In the genomic region with DNA sequence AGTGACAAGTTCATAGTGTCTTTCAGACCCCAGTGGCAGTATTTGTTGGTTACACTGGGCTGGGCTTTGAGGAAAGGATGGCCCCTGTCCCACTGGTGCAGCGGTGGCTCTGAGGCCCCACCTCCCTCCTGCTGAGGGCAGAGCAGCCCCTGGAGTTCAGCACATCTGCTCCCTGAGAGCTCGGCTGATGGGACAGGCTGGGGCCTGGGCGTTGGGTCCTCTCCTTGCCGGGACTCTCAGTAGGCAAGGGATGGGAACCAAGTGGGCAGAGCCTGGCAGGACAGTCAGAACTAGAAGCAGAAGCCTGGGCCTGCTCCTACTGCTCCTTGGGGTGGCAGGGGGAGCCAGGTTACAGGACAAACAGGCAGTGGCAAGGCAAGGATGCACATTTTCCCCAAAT, we compare ENCODE assay signal across 31 cellular contexts.
"Had no signal": no experiment of that assay in that cellular context is flagged by ENCODE, and none has a peak within 500 bp of the region (broad histone marks: within the 10 kb centered on the region; RNA-seq: fewer than 3 reads in every experiment).

No MANE protein-coding gene starts in this region.

- DNase-seq: activated CD4-positive, alpha-beta memory T cell treated with anti-CD3 and anti-CD28 coated beads, Interleukin-2, amount 10 ng/mL, durations not matched to agents 7 days and 5 days; activated CD4-positive, alpha-beta T cell treated with anti-CD3 and anti-CD28 coated beads for 48 hours; activated CD8-positive, alpha-beta memory T cell treated with anti-CD3 and anti-CD28 coated beads, Interleukin-2, amount 50 U/mL, for 48 hours; activated naive CD8-positive, alpha-beta T cell treated with anti-CD3 and anti-CD28 coated beads, Interleukin-2, amount 50 U/mL, for 24 hours; activated T-cell treated with anti-CD3 and anti-CD28 coated beads, Interleukin-2, amount 50 U/mL, for 48 hours; amygdala; caudate nucleus; dermis blood vessel endothelial cell; effector CD4-positive, alpha-beta T cell; left ventricle myocardium inferior; mammary epithelial cell; midbrain; naive thymus-derived CD4-positive, alpha-beta T cell; nucleus accumbens; stimulated activated CD4-positive, alpha-beta T cell treated with anti-CD3 and anti-CD28 coated beads, Interleukin-15, amount 100 ng/mL, for 24 hours; stimulated activated CD4-positive, alpha-beta T cell treated with anti-CD3 and anti-CD28 coated beads, Interleukin-2, amount 100 ng/mL, for 24 hours; stimulated activated naive CD4-positive, alpha-beta T cell; T-helper 17 cell; T1000; testis; transverse colon; WERI-Rb-1 had no signal

- H3K36me3 Mint-ChIP-seq: activated naive CD4-positive, alpha-beta T cell treated with anti-CD3 and anti-CD28 coated beads, Interleukin-2, amount 50 U/mL, for 24 hours had no signal

- H3K27me3 ChIP-seq: pancreas, testis, transverse colon had no signal

- H3K4me2 ChIP-seq: smooth muscle cell had no signal

- FAIRE-seq: frontal cortex, pancreas, urothelium cell line had no signal

- H3K9me3 Mint-ChIP-seq: activated CD4-positive, alpha-beta memory T cell treated with anti-CD3 and anti-CD28 coated beads, Interleukin-2, amount 10 ng/mL, durations not matched to agents 7 days and 5 days; activated naive CD4-positive, alpha-beta T cell treated with anti-CD3 and anti-CD28 coated beads, Interleukin-2, amount 50 U/mL, for 24 hours; activated naive CD8-positive, alpha-beta T cell treated with anti-CD3 and anti-CD28 coated beads, Interleukin-2, amount 50 U/mL, for 24 hours; activated T-helper 2 cell treated with anti-CD3 and anti-CD28 coated beads, Interferon-gamma antibody, Interleukin-2, Interleukin-4, amounts not matched to agents 10 μg/mL and 5 μg/mL and 100 μg/mL, durations not matched to agents 14 hours and 24 hours and 36 hours had no signal

- ATAC-seq: activated CD4-positive, CD25-positive, alpha-beta regulatory T cell treated with anti-CD3 and anti-CD28 coated beads, Interleukin-2, amount 50 U/mL, for 24 hours; activated naive CD8-positive, alpha-beta T cell treated with anti-CD3 and anti-CD28 coated beads, Interleukin-2, amount 50 U/mL, for 24 hours; naive thymus-derived CD4-positive, alpha-beta T cell; pancreas; psoas muscle; T-helper 17 cell had no signal

- H3K27ac ChIP-seq: esophagus muscularis mucosa, left ventricle myocardium inferior, pancreas, psoas muscle, testis, transverse colon, WERI-Rb-1 had no signal

- H3K4me1 ChIP-seq: pancreas, psoas muscle, transverse colon had no signal

- H3K4me3 ChIP-seq: esophagus muscularis mucosa, left ventricle myocardium inferior, pancreas, psoas muscle, smooth muscle cell, testis, transverse colon had no signal

- H3K27ac Mint-ChIP-seq: activated CD4-positive, alpha-beta memory T cell treated with anti-CD3 and anti-CD28 coated beads, Interleukin-2, amount 10 ng/mL, durations not matched to agents 7 days and 5 days; activated naive CD4-positive, alpha-beta T cell treated with anti-CD3 and anti-CD28 coated beads, Interleukin-2, amount 50 U/mL, for 24 hours; activated naive CD8-positive, alpha-beta T cell treated with anti-CD3 and anti-CD28 coated beads, Interleukin-2, amount 50 U/mL, for 24 hours; activated T-helper 2 cell treated with anti-CD3 and anti-CD28 coated beads, Interferon-gamma antibody, Interleukin-2, Interleukin-4, amounts not matched to agents 10 μg/mL and 5 μg/mL and 100 μg/mL, durations not matched to agents 14 hours and 24 hours and 36 hours had no signal

- H3K36me3 ChIP-seq: esophagus muscularis mucosa, left ventricle myocardium inferior, pancreas, transverse colon, WERI-Rb-1 had no signal

- H3K9me3 ChIP-seq: esophagus muscularis mucosa, left ventricle myocardium inferior, pancreas, psoas muscle, testis, transverse colon had no signal

- H3K4me3 Mint-ChIP-seq: activated CD4-positive, alpha-beta memory T cell treated with anti-CD3 and anti-CD28 coated beads, Interleukin-2, amount 10 ng/mL, durations not matched to agents 7 days and 5 days; activated naive CD4-positive, alpha-beta T cell treated with anti-CD3 and anti-CD28 coated beads, Interleukin-2, amount 50 U/mL, for 24 hours; activated naive CD8-positive, alpha-beta T cell treated with anti-CD3 and anti-CD28 coated beads, Interleukin-2, amount 50 U/mL, for 24 hours; naive thymus-derived CD4-positive, alpha-beta T cell; T-helper 17 cell had no signal
